1 cellular context compared by ENCODE assay signal in genomic region chrX:50025591-50025990, GRCh38.
TF ChIP-seq lines count a peak whose summit lies in the region.

No MANE protein-coding gene starts in this region.

TF ChIP-seq in HepG2, 621 proteins besides CTCF, POLR2A, EP300 and RAD21 (continued from another document):
- TF ChIP-seq ZNF710 (CRISPR knock-in tag; IDR thresholded peaks at IDR 0.05; ENCODE audit: borderline replicate concordance), result peak; percentile 57; the same call in 1 of the 2 replicates
TF ChIP-seq in HepG2: peak in this region for 7; not testable (repeated sequence) for 614.
